In the genomic region with DNA sequence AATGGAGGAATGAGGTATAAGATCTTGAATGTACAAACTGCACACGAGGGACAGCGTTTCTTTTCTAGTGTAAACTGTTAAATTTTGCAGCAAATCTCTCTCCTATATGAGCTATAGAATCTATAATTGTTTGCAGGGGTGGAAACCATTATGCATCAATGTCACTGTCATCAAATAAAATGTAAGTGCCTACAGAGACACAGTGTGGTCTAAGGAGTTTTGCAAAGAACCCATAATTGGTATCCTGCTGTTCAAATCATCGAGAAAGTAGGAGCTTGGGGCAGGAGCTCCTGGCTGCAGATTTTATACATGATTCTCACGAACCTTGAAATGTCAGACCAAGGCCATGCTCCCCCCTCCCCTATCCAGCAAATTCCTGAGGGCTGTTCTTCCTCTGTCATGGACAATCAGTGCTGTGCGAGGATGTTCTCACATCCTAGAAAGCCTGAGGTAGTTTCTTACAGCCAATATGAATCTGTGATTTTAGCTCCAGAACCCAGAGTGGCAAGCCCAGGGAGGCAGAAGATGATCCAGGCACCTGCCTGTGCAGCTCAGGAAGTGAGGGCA, we compare ENCODE assay signal across 23 cellular contexts.
"Had no signal": no experiment of that assay in that cellular context is flagged by ENCODE, and none has a peak within 500 bp of the region (broad histone marks: within the 10 kb centered on the region; RNA-seq: fewer than 3 reads in every experiment).

No MANE protein-coding gene starts in this region.

- H3K4me3 Mint-ChIP-seq: activated CD8-positive, alpha-beta T cell treated with anti-CD3 and anti-CD28 coated beads, Interleukin-2, amount 10 ng/mL, durations not matched to agents 7 days and 5 days; activated naive CD8-positive, alpha-beta T cell treated with anti-CD3 and anti-CD28 coated beads, Interleukin-2, amount 10 ng/mL, durations not matched to agents 7 days and 5 days; T-helper 1 cell treated with Interleukin-12 subunit alpha and Interleukin-12 subunit beta and Interleukin-4 antibody, amounts not matched to agents 30 μg/mL and 1 μg/mL, for 36 hours had no signal

- H3K36me3 Mint-ChIP-seq: activated naive CD8-positive, alpha-beta T cell treated with anti-CD3 and anti-CD28 coated beads, Interleukin-2, amount 10 ng/mL, durations not matched to agents 7 days and 5 days had no signal

- H3K27me3 Mint-ChIP-seq: activated naive CD8-positive, alpha-beta T cell treated with anti-CD3 and anti-CD28 coated beads, Interleukin-2, amount 10 ng/mL, durations not matched to agents 7 days and 5 days had no signal

- H3K27me3 ChIP-seq: adrenal gland, breast epithelium, Peyer's patch, SJSA1 had no signal

- H3K9me3 ChIP-seq: adrenal gland, breast epithelium, Peyer's patch, SJSA1 had no signal

- H3K9me3 Mint-ChIP-seq: activated naive CD8-positive, alpha-beta T cell treated with anti-CD3 and anti-CD28 coated beads, Interleukin-2, amount 10 ng/mL, durations not matched to agents 7 days and 5 days; T-helper 1 cell treated with Interleukin-12 subunit alpha and Interleukin-12 subunit beta and Interleukin-4 antibody, amounts not matched to agents 30 μg/mL and 1 μg/mL, for 36 hours had no signal

- ATAC-seq: activated CD8-positive, alpha-beta T cell treated with anti-CD3 and anti-CD28 coated beads, Interleukin-2, amount 10 ng/mL, durations not matched to agents 7 days and 5 days had no signal

- H3K27ac ChIP-seq: adrenal gland, breast epithelium, Peyer's patch, RWPE1, SJSA1 had no signal

- DNase-seq: activated CD4-positive, alpha-beta T cell treated with anti-CD3 and anti-CD28 coated beads for 48 hours; activated CD4-positive, alpha-beta T cell treated with anti-CD3 and anti-CD28 coated beads, Interleukin-2, amount 50 U/mL, for 4 hours; activated CD4-positive, CD25-positive, alpha-beta regulatory T cell treated with anti-CD3 and anti-CD28 coated beads, Interleukin-2, amount 50 U/mL, for 72 hours; activated CD8-positive, alpha-beta memory T cell treated with anti-CD3 and anti-CD28 coated beads, Interleukin-2, amount 50 U/mL, for 48 hours; activated CD8-positive, alpha-beta T cell treated with anti-CD3 and anti-CD28 coated beads, Interleukin-2, amount 10 ng/mL, durations not matched to agents 7 days and 5 days; activated naive CD4-positive, alpha-beta T cell treated with anti-CD3 and anti-CD28 coated beads, Interleukin-2, amount 50 U/mL, for 16 hours; activated naive CD8-positive, alpha-beta T cell treated with anti-CD3 and anti-CD28 coated beads, Interleukin-2, amount 10 ng/mL, durations not matched to agents 7 days and 5 days; activated T-cell treated with anti-CD3 and anti-CD28 coated beads, Interleukin-2, amount 50 U/mL, for 1 hour; adrenal gland; aorta; caudate nucleus; Kasumi-1; KBM-7; NCI-H1105 treated with DMSO at 0.1 percent for 48 hours; NCI-H1436 treated with DMSO at 0.1 percent for 48 hours; NCI-H1930; NCI-H526; Peyer's patch; Right ventricle myocardium superior had no signal

- H3K4me1 ChIP-seq: adrenal gland, breast epithelium, Peyer's patch, SJSA1 had no signal

- H3K4me3 ChIP-seq: adrenal gland, breast epithelium, Peyer's patch, SJSA1 had no signal

- H3K27ac Mint-ChIP-seq: activated CD8-positive, alpha-beta T cell treated with anti-CD3 and anti-CD28 coated beads, Interleukin-2, amount 10 ng/mL, durations not matched to agents 7 days and 5 days; activated naive CD8-positive, alpha-beta T cell treated with anti-CD3 and anti-CD28 coated beads, Interleukin-2, amount 10 ng/mL, durations not matched to agents 7 days and 5 days; T-helper 1 cell treated with Interleukin-12 subunit alpha and Interleukin-12 subunit beta and Interleukin-4 antibody, amounts not matched to agents 30 μg/mL and 1 μg/mL, for 36 hours had no signal

- H3K4me1 Mint-ChIP-seq: activated naive CD8-positive, alpha-beta T cell treated with anti-CD3 and anti-CD28 coated beads, Interleukin-2, amount 10 ng/mL, durations not matched to agents 7 days and 5 days had no signal

- H3K36me3 ChIP-seq: adrenal gland, breast epithelium, Peyer's patch, SJSA1 had no signal
